ENCODE assay signal across 14 cellular contexts in genomic region chr18:12222041-12222440, GRCh38. TPM values are rescaled to one million over a fixed set of nuclear protein-coding genes. Genes with fewer than 3 reads are reported as not detected.
DNase-seq lines count a peak whose midpoint lies in the region; ATAC-seq, FAIRE-seq and TF ChIP-seq lines count a peak whose summit lies in the region.
"Not testable (repeated sequence)": the region's sequence is repeated elsewhere in the genome, so short reads cannot be mapped to it uniquely, and the experiment has no call there.
"Had no signal": no experiment of that assay in that cellular context is flagged by ENCODE, and none has a peak within 500 bp of the region (broad histone marks: within the 10 kb centered on the region; RNA-seq: fewer than 3 reads in every experiment).

No MANE protein-coding gene starts in this region.

- not testable (repeated sequence) for H3K4me1 ChIP-seq in DND-41 (ENCODE audit: insufficient read depth, low read length); MM.1S (ENCODE audit: low read length); right lobe of liver

- not testable (repeated sequence) for H3K27ac Mint-ChIP-seq in activated CD4-positive, alpha-beta T cell treated with anti-CD3 and anti-CD28 coated beads, Interleukin-2, amount 10 ng/mL, durations not matched to agents 24 days and 14 days; activated T-cell treated with anti-CD3 and anti-CD28 coated beads, Interleukin-2, amount 50 U/mL, for 72 hours; stimulated activated naive CD8-positive, alpha-beta T cell treated with anti-CD3 and anti-CD28 coated beads, Interleukin-15, amount 100 ng/mL, for 72 hours

- H3K36me3 ChIP-seq in DND-41 (ENCODE audit: insufficient read depth, low read length); MM.1S (replicated peaks; ENCODE audit: insufficient read depth, low read length); right lobe of liver: not testable (repeated sequence)

- not testable (repeated sequence) for H3K27ac ChIP-seq in DND-41 (ENCODE audit: low read length); right lobe of liver
- H3K27ac ChIP-seq in MM.1S (ENCODE audit: low read length) = peak overlapping the region; percentile 43; the same call in 1 of the 2 replicates

- H3K4me1 Mint-ChIP-seq in activated CD4-positive, alpha-beta T cell treated with anti-CD3 and anti-CD28 coated beads, Interleukin-2, amount 10 ng/mL, durations not matched to agents 24 days and 14 days; activated T-cell treated with anti-CD3 and anti-CD28 coated beads, Interleukin-2, amount 50 U/mL, for 72 hours (ENCODE audit: low read depth); stimulated activated naive CD8-positive, alpha-beta T cell treated with anti-CD3 and anti-CD28 coated beads, Interleukin-15, amount 100 ng/mL, for 72 hours: not testable (repeated sequence)

- not testable (repeated sequence) for H3K4me3 Mint-ChIP-seq in activated CD4-positive, alpha-beta T cell treated with anti-CD3 and anti-CD28 coated beads, Interleukin-2, amount 10 ng/mL, durations not matched to agents 24 days and 14 days; activated T-cell treated with anti-CD3 and anti-CD28 coated beads, Interleukin-2, amount 50 U/mL, for 72 hours; stimulated activated naive CD8-positive, alpha-beta T cell treated with anti-CD3 and anti-CD28 coated beads, Interleukin-15, amount 100 ng/mL, for 72 hours

- H3K9me3 ChIP-seq in DND-41 (ENCODE audit: insufficient read depth, low read length, severe bottlenecking); MM.1S (replicated peaks; ENCODE audit: insufficient read depth, low read length); right lobe of liver: not testable (repeated sequence)

- not testable (repeated sequence) for H3K79me2 ChIP-seq in DND-41 (ENCODE audit: insufficient read depth, low read length); MM.1S (ENCODE audit: low read length)

- TF ChIP-seq POLR2A in right lobe of liver (IDR thresholded peaks at IDR 0.05) = not testable (repeated sequence)

- not testable (repeated sequence) for H3K9me3 Mint-ChIP-seq in activated CD4-positive, alpha-beta T cell treated with anti-CD3 and anti-CD28 coated beads, Interleukin-2, amount 10 ng/mL, durations not matched to agents 24 days and 14 days; activated T-cell treated with anti-CD3 and anti-CD28 coated beads, Interleukin-2, amount 50 U/mL, for 72 hours; stimulated activated naive CD8-positive, alpha-beta T cell treated with anti-CD3 and anti-CD28 coated beads, Interleukin-15, amount 100 ng/mL, for 72 hours

- H3K4me3 ChIP-seq in DND-41 (ENCODE audit: low read depth in 1 of 2, low read length in 2 of 2); MM.1S (ENCODE audit: low read length); right lobe of liver: not testable (repeated sequence)

- not testable (repeated sequence) for H3K27me3 ChIP-seq in DND-41 (ENCODE audit: insufficient read depth, low read length, poor library complexity); MM.1S (replicated peaks; ENCODE audit: insufficient read depth, low read length); right lobe of liver

- H3K4me2 ChIP-seq in DND-41 (ENCODE audit: insufficient read depth, low read length); MM.1S (ENCODE audit: low read depth, low read length): not testable (repeated sequence)

- H3K36me3 Mint-ChIP-seq in activated CD4-positive, alpha-beta T cell treated with anti-CD3 and anti-CD28 coated beads, Interleukin-2, amount 10 ng/mL, durations not matched to agents 24 days and 14 days (ENCODE audit: low read depth); activated T-cell treated with anti-CD3 and anti-CD28 coated beads, Interleukin-2, amount 50 U/mL, for 72 hours (ENCODE audit: insufficient read depth in 2 of 2): not testable (repeated sequence)

- not testable (repeated sequence) for DNase-seq in DND-41; MM.1S; activated T-cell treated with anti-CD3 and anti-CD28 coated beads, Interleukin-2, amount 50 U/mL, for 72 hours; right lobe of liver; stimulated activated naive CD8-positive, alpha-beta T cell treated with anti-CD3 and anti-CD28 coated beads, Interleukin-15, amount 100 ng/mL, for 72 hours
- DNase-seq in activated CD4-positive, alpha-beta T cell treated with anti-CD3 and anti-CD28 coated beads, Interleukin-2, amount 10 ng/mL, durations not matched to agents 24 days and 14 days = peak; percentile 27

- not testable (repeated sequence) for H3F3A ChIP-seq in MM.1S (ENCODE audit: insufficient read depth, low read length)

- H3K27me3 Mint-ChIP-seq in activated CD4-positive, alpha-beta T cell treated with anti-CD3 and anti-CD28 coated beads, Interleukin-2, amount 10 ng/mL, durations not matched to agents 24 days and 14 days; activated T-cell treated with anti-CD3 and anti-CD28 coated beads, Interleukin-2, amount 50 U/mL, for 72 hours (ENCODE audit: low read depth); stimulated activated naive CD8-positive, alpha-beta T cell treated with anti-CD3 and anti-CD28 coated beads, Interleukin-15, amount 100 ng/mL, for 72 hours: not testable (repeated sequence)

- no CpG with 5 or more reads among the region's 2 CpGs for WGBS in right lobe of liver (ENCODE audit: insufficient coverage, low coverage, low lambda C conversion rate, missing lambda C conversion rate)

- ATAC-seq in DND-41 (ENCODE audit: insufficient read depth, low read depth) (peak; percentile 62), right lobe of liver (peak in 3 of 4 donors; percentile 21 to 73 (median 44))
- ATAC-seq in activated T-cell treated with anti-CD3 and anti-CD28 coated beads, Interleukin-2, amount 50 U/mL, for 72 hours (replicated peaks in 1 of 2) = peak; percentile 72 to 73
- peak; percentile 68 for ATAC-seq in stimulated activated naive CD8-positive, alpha-beta T cell treated with anti-CD3 and anti-CD28 coated beads, Interleukin-15, amount 100 ng/mL, for 72 hours

- not testable (repeated sequence) for H3K9ac ChIP-seq in DND-41 (ENCODE audit: low read depth, low read length); MM.1S (ENCODE audit: low read length)

- FAIRE-seq in endometrium (lab: Jason Lieb, UNC) = peak; percentile 72

- H3K9me2 ChIP-seq in MM.1S (replicated peaks; ENCODE audit: insufficient read depth, low read length) = not testable (repeated sequence)

- intact Hi-C loops in activated CD4-positive, alpha-beta T cell treated with anti-CD3 and anti-CD28 coated beads, Interleukin-2, amount 10 ng/mL, durations not matched to agents 24 days and 14 days (cut with micrococcal nuclease); right lobe of liver (cut with DNase I): not testable (repeated sequence)

- not testable (repeated sequence) for H2AFZ ChIP-seq in DND-41 (ENCODE audit: low read depth, low read length); MM.1S (ENCODE audit: low read length)

- not testable (repeated sequence) for TF ChIP-seq CTCF in DND-41 (IDR thresholded peaks at IDR 0.05; ENCODE audit: borderline replicate concordance, extremely low read depth, low read length, poor library complexity, severe bottlenecking); MM.1S (IDR thresholded peaks at IDR 0.05; ENCODE audit: low read length); right lobe of liver (IDR thresholded peaks at IDR 0.05)

- H4K20me1 ChIP-seq in DND-41 (ENCODE audit: insufficient read depth, low read length); MM.1S (ENCODE audit: insufficient read depth, low read length): not testable (repeated sequence)

RNA-seq across cellular contexts. Expression of gene CIDEA, which starts 32.1 kb away (rescaled TPM):
- total RNA-seq in activated CD4-positive, alpha-beta T cell treated with anti-CD3 and anti-CD28 coated beads, Interleukin-2, amount 10 ng/mL, durations not matched to agents 24 days and 14 days = not detected in 2 replicates
- not detected for total RNA-seq in activated T-cell treated with anti-CD3 and anti-CD28 coated beads, Interleukin-2, amount 50 U/mL, for 72 hours
- total RNA-seq in right lobe of liver = not detected
- total RNA-seq: B cell; Caco-2; CD4-positive, CD25-positive, alpha-beta regulatory T cell; CD8-positive, alpha-beta T cell; GM23338; H4; H9 had no signal
